In genomic region chr20:61877331-61877730, GRCh38 we compare ENCODE assay signal across 8 cellular contexts.
"Had no signal": no experiment of that assay in that cellular context is flagged by ENCODE, and none has a peak within 500 bp of the region (broad histone marks: within the 10 kb centered on the region; RNA-seq: fewer than 3 reads in every experiment).

No MANE protein-coding gene starts in this region.

- H3K27ac Mint-ChIP-seq: IgD-negative memory B cell had no signal

- H3K27ac ChIP-seq: GM23248, HL-60 had no signal

- H3K36me3 Mint-ChIP-seq: IgD-negative memory B cell had no signal

- H3K4me1 Mint-ChIP-seq: IgD-negative memory B cell had no signal

- H3K4me1 ChIP-seq: HAP-1 had no signal

- H3K36me3 ChIP-seq: HAP-1 had no signal

- H3K4me3 ChIP-seq: GM23248, HAP-1 had no signal

- H3K9me3 ChIP-seq: HAP-1 had no signal

- ATAC-seq: HCT116 had no signal

- H3K4me3 Mint-ChIP-seq: IgD-negative memory B cell had no signal

- DNase-seq: GM23248, GOT3, H7, KBM-7 had no signal
